32 cellular contexts compared by ENCODE assay signal in the genomic region with DNA sequence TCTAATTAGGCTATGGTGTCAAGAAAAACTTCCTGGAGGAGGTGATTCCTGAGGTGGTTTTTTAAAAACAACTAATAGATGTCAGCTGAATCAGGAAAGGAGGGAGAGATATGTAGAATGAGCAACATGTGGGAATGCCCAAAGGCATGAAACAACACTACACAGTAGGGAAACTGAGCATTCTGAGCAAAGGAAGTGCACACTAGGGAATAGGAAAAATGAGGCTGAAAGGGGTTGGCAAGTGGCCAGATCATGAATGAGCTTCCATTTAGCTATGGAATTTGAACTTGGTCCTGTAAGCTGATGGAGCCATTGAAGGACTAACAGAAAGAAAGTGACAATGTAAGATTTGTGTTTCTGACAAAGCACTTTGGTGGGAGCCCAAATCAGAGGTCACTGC. TPM values are rescaled to one million over a fixed set of nuclear protein-coding genes. Genes with fewer than 3 reads are reported as not detected.
"Had no signal": no experiment of that assay in that cellular context is flagged by ENCODE, and none has a peak within 500 bp of the region (broad histone marks: within the 10 kb centered on the region; RNA-seq: fewer than 3 reads in every experiment).

No MANE protein-coding gene starts in this region.

- H3K36me3 ChIP-seq: heart right ventricle had no signal

- DNase-seq: activated CD4-positive, alpha-beta memory T cell treated with anti-CD3 and anti-CD28 coated beads for 36 hours; activated CD4-positive, alpha-beta T cell treated with anti-CD3 and anti-CD28 coated beads for 36 hours; activated CD4-positive, alpha-beta T cell treated with anti-CD3 and anti-CD28 coated beads, Interleukin-2, amount 10 ng/mL, durations not matched to agents 24 days and 14 days; activated CD4-positive, CD25-positive, alpha-beta regulatory T cell; activated CD4-positive, CD25-positive, alpha-beta regulatory T cell treated with anti-CD3 and anti-CD28 coated beads, Interleukin-2, amount 50 U/mL, for 72 hours; activated CD8-positive, alpha-beta memory T cell treated with anti-CD3 and anti-CD28 coated beads, Interleukin-2, amount 10 ng/mL, durations not matched to agents 7 days and 5 days; activated CD8-positive, alpha-beta memory T cell treated with anti-CD3 and anti-CD28 coated beads, Interleukin-2, amount 50 U/mL, for 4 hours; activated CD8-positive, alpha-beta T cell treated with anti-CD3 and anti-CD28 coated beads, Interleukin-2, amount 10 ng/mL, durations not matched to agents 7 days and 5 days; activated gamma-delta T cell; activated naive CD4-positive, alpha-beta T cell treated with anti-CD3 and anti-CD28 coated beads, Interleukin-2, amount 50 U/mL, for 16 hours; activated naive CD4-positive, alpha-beta T cell treated with Interleukin-2 at 50 U/mL for 16 hours; activated T-cell treated with anti-CD3 and anti-CD28 coated beads, Interleukin-2, amount 50 U/mL, for 1 hour; activated T-cell treated with anti-CD3 and anti-CD28 coated beads, Interleukin-2, amount 50 U/mL, for 48 hours; amniotic stem cell; anterior cingulate cortex; body of pancreas; dorsolateral prefrontal cortex; effector memory CD4-positive, alpha-beta T cell; endodermal cell; foreskin fibroblast; glutamatergic neuron; heart right ventricle; T-helper 2 cell had no signal

- H3K27ac ChIP-seq: body of pancreas, coronary artery, dorsolateral prefrontal cortex, heart right ventricle, hepatocyte had no signal

- ATAC-seq: activated CD4-positive, alpha-beta T cell treated with anti-CD3 and anti-CD28 coated beads for 36 hours; activated CD8-positive, alpha-beta memory T cell treated with anti-CD3 and anti-CD28 coated beads, Interleukin-2, amount 10 ng/mL, durations not matched to agents 7 days and 5 days; activated CD8-positive, alpha-beta T cell treated with anti-CD3 and anti-CD28 coated beads, Interleukin-2, amount 10 ng/mL, durations not matched to agents 7 days and 5 days; body of pancreas; esophagus mucosa; heart right ventricle had no signal

- H3K27me3 ChIP-seq: body of pancreas, hepatocyte had no signal

- H3K4me3 ChIP-seq: body of pancreas, coronary artery, dorsolateral prefrontal cortex, heart right ventricle, hepatocyte had no signal

- H3K4me1 ChIP-seq: body of pancreas, heart right ventricle had no signal

- H3K4me3 Mint-ChIP-seq: activated CD4-positive, alpha-beta memory T cell treated with anti-CD3 and anti-CD28 coated beads for 36 hours; activated CD4-positive, alpha-beta T cell treated with anti-CD3 and anti-CD28 coated beads for 36 hours; activated CD4-positive, alpha-beta T cell treated with anti-CD3 and anti-CD28 coated beads, Interleukin-2, amount 10 ng/mL, durations not matched to agents 24 days and 14 days; activated CD8-positive, alpha-beta memory T cell treated with anti-CD3 and anti-CD28 coated beads, Interleukin-2, amount 10 ng/mL, durations not matched to agents 7 days and 5 days; activated CD8-positive, alpha-beta T cell treated with anti-CD3 and anti-CD28 coated beads, Interleukin-2, amount 10 ng/mL, durations not matched to agents 7 days and 5 days; activated naive CD8-positive, alpha-beta T cell; central memory CD8-positive, alpha-beta T cell; dendritic cell treated with granulocyte-macrophage colony-stimulating factor and Interleukin-4, amounts not matched to agents 40 ng/mL and 50 ng/mL, for 4 days; endodermal cell had no signal

- H3K27me3 Mint-ChIP-seq: activated CD8-positive, alpha-beta memory T cell treated with anti-CD3 and anti-CD28 coated beads, Interleukin-2, amount 10 ng/mL, durations not matched to agents 7 days and 5 days; dendritic cell treated with granulocyte-macrophage colony-stimulating factor and Interleukin-4, amounts not matched to agents 40 ng/mL and 50 ng/mL, for 4 days had no signal

- H3K9me3 Mint-ChIP-seq: activated CD4-positive, alpha-beta memory T cell treated with anti-CD3 and anti-CD28 coated beads for 36 hours; activated CD4-positive, alpha-beta T cell treated with anti-CD3 and anti-CD28 coated beads, Interleukin-2, amount 10 ng/mL, durations not matched to agents 24 days and 14 days; central memory CD8-positive, alpha-beta T cell; dendritic cell treated with granulocyte-macrophage colony-stimulating factor and Interleukin-4, amounts not matched to agents 40 ng/mL and 50 ng/mL, for 4 days; endodermal cell had no signal

- H3K9me3 ChIP-seq: body of pancreas, heart right ventricle had no signal

- H3K36me3 Mint-ChIP-seq: activated CD4-positive, alpha-beta memory T cell treated with anti-CD3 and anti-CD28 coated beads for 36 hours; activated CD8-positive, alpha-beta memory T cell treated with anti-CD3 and anti-CD28 coated beads, Interleukin-2, amount 10 ng/mL, durations not matched to agents 7 days and 5 days; activated naive CD8-positive, alpha-beta T cell had no signal

- H3K27ac Mint-ChIP-seq: activated CD4-positive, alpha-beta memory T cell treated with anti-CD3 and anti-CD28 coated beads for 36 hours; activated CD4-positive, alpha-beta T cell treated with anti-CD3 and anti-CD28 coated beads for 36 hours; activated CD4-positive, alpha-beta T cell treated with anti-CD3 and anti-CD28 coated beads, Interleukin-2, amount 10 ng/mL, durations not matched to agents 24 days and 14 days; activated CD8-positive, alpha-beta memory T cell treated with anti-CD3 and anti-CD28 coated beads, Interleukin-2, amount 10 ng/mL, durations not matched to agents 7 days and 5 days; activated CD8-positive, alpha-beta T cell treated with anti-CD3 and anti-CD28 coated beads, Interleukin-2, amount 10 ng/mL, durations not matched to agents 7 days and 5 days; activated naive CD8-positive, alpha-beta T cell; dendritic cell treated with granulocyte-macrophage colony-stimulating factor and Interleukin-4, amounts not matched to agents 40 ng/mL and 50 ng/mL, for 4 days; endodermal cell had no signal

- H3K4me1 Mint-ChIP-seq: activated CD4-positive, alpha-beta T cell treated with anti-CD3 and anti-CD28 coated beads for 36 hours; activated CD4-positive, alpha-beta T cell treated with anti-CD3 and anti-CD28 coated beads, Interleukin-2, amount 10 ng/mL, durations not matched to agents 24 days and 14 days; activated CD8-positive, alpha-beta memory T cell treated with anti-CD3 and anti-CD28 coated beads, Interleukin-2, amount 10 ng/mL, durations not matched to agents 7 days and 5 days; central memory CD8-positive, alpha-beta T cell; endodermal cell had no signal

RNA-seq across cellular contexts. Expression of gene SLC35F1, which starts 16.9 kb away (rescaled TPM):
- total RNA-seq: activated CD8-positive, alpha-beta memory T cell treated with anti-CD3 and anti-CD28 coated beads for 36 hours; activated CD8-positive, alpha-beta memory T cell treated with anti-CD3 and anti-CD28 coated beads, Interleukin-2, amount 10 ng/mL, durations not matched to agents 7 days and 5 days; activated CD8-positive, alpha-beta T cell treated with anti-CD3 and anti-CD28 coated beads, Interleukin-2, amount 10 ng/mL, durations not matched to agents 7 days and 5 days; epithelial cell of proximal tubule; esophagus mucosa; T-helper 1 cell treated with Interleukin-12 subunit alpha and Interleukin-12 subunit beta and Interleukin-4 antibody, amounts not matched to agents 30 ng/mL and 1 ng/mL, for 36 hours had no signal
